Comparison of ENCODE assay signal across 10 cellular contexts in genomic region chr22:30159561-30160353, GRCh38.
DNase-seq lines count a peak whose midpoint lies in the region; ATAC-seq and TF ChIP-seq lines count a peak whose summit lies in the region.
"Had no signal": no experiment of that assay in that cellular context is flagged by ENCODE, and none has a peak within 500 bp of the region (broad histone marks: within the 10 kb centered on the region; RNA-seq: fewer than 3 reads in every experiment).

No MANE protein-coding gene starts in this region.

- H3K9me3 ChIP-seq in upper lobe of right lung = no peaks in the 10 kb centered on the region

- H3K4me1 Mint-ChIP-seq in activated T-helper 1 cell treated with anti-CD3 and anti-CD28 coated beads, Interleukin-12 subunit alpha, Interleukin-12 subunit beta, Interleukin-2, Interleukin-4 antibody, amounts not matched to agents 30 ng/mL and 10 ng/mL and 1 ng/mL, durations not matched to agents 14 hours and 24 hours and 36 hours (ENCODE audit: low read depth) = peaks cover 70% of the 10 kb centered on the region

- no peak for TF ChIP-seq CTCF in upper lobe of right lung (IDR thresholded peaks at IDR 0.05)
- TF ChIP-seq CTCF in GM10266 (IDR thresholded peaks at IDR 0.05; ENCODE audit: control insufficient read depth, insufficient read depth, low read depth, missing control alignments) = no peak

- no peak overlapping the region for H3K4me3 ChIP-seq in upper lobe of right lung

- peaks cover 2% of the 10 kb centered on the region for H3K27me3 Mint-ChIP-seq in activated T-helper 1 cell treated with anti-CD3 and anti-CD28 coated beads, Interleukin-12 subunit alpha, Interleukin-12 subunit beta, Interleukin-2, Interleukin-4 antibody, amounts not matched to agents 30 ng/mL and 10 ng/mL and 1 ng/mL, durations not matched to agents 14 hours and 24 hours and 36 hours (ENCODE audit: insufficient read depth)

- H3K36me3 ChIP-seq in upper lobe of right lung = no peaks in the 10 kb centered on the region

- no peak overlapping the region for H3K27ac ChIP-seq in upper lobe of right lung

- ATAC-seq in activated naive CD4-positive, alpha-beta T cell treated with anti-CD3 and anti-CD28 coated beads, Interleukin-2, amount 50 U/mL, for 72 hours = peak; percentile 29 to 64
- ATAC-seq in upper lobe of right lung = peak; percentile 60
- no peak for ATAC-seq in HG02885 (IDR thresholded peaks at IDR 0.05; ENCODE audit: poor library complexity, unreplicated experiment)

- no peak for DNase-seq in activated naive CD4-positive, alpha-beta T cell treated with anti-CD3 and anti-CD28 coated beads, Interleukin-2, amount 50 U/mL, for 72 hours (ENCODE audit: low spot score in 2 of 2)
- DNase-seq in activated naive CD4-positive, alpha-beta T cell (lab: John Stamatoyannopoulos, UW) = no peak
- no peak for DNase-seq in activated T-helper 1 cell treated with anti-CD3 and anti-CD28 coated beads, Interleukin-12 subunit alpha, Interleukin-12 subunit beta, Interleukin-2, Interleukin-4 antibody, amounts not matched to agents 30 ng/mL and 10 ng/mL and 1 ng/mL, durations not matched to agents 14 hours and 24 hours and 36 hours (ENCODE audit: low spot score)
- DNase-seq in inferior parietal cortex (ENCODE audit: extremely low spot score) (peak; percentile 29), upper lobe of right lung (no peak), GM10266 (ENCODE audit: extremely low spot score) (no peak), NCI-H2171 (lab: John Stamatoyannopoulos, UW) (no peak)
- DNase-seq: GOT3, NCI-H2107 had no signal

- H3K27ac Mint-ChIP-seq in activated naive CD4-positive, alpha-beta T cell treated with anti-CD3 and anti-CD28 coated beads, Interleukin-2, amount 50 U/mL, for 72 hours = peak overlapping the region in 1 of 2 donors; percentile 92
- peak overlapping the region; percentile 93 for H3K27ac Mint-ChIP-seq in activated T-helper 1 cell treated with anti-CD3 and anti-CD28 coated beads, Interleukin-12 subunit alpha, Interleukin-12 subunit beta, Interleukin-2, Interleukin-4 antibody, amounts not matched to agents 30 ng/mL and 10 ng/mL and 1 ng/mL, durations not matched to agents 14 hours and 24 hours and 36 hours

- H3K9me3 Mint-ChIP-seq in activated naive CD4-positive, alpha-beta T cell treated with anti-CD3 and anti-CD28 coated beads, Interleukin-2, amount 50 U/mL, for 72 hours = peaks cover 0 to 6% of the 10 kb centered on the region in 2 donors
- peaks cover 7% of the 10 kb centered on the region for H3K9me3 Mint-ChIP-seq in activated T-helper 1 cell treated with anti-CD3 and anti-CD28 coated beads, Interleukin-12 subunit alpha, Interleukin-12 subunit beta, Interleukin-2, Interleukin-4 antibody, amounts not matched to agents 30 ng/mL and 10 ng/mL and 1 ng/mL, durations not matched to agents 14 hours and 24 hours and 36 hours

- no peaks in the 10 kb centered on the region for H3K4me1 ChIP-seq in upper lobe of right lung

- H3K4me3 Mint-ChIP-seq in activated T-helper 1 cell treated with anti-CD3 and anti-CD28 coated beads, Interleukin-12 subunit alpha, Interleukin-12 subunit beta, Interleukin-2, Interleukin-4 antibody, amounts not matched to agents 30 ng/mL and 10 ng/mL and 1 ng/mL, durations not matched to agents 14 hours and 24 hours and 36 hours = peak overlapping the region; percentile 45

- intact Hi-C loops in activated T-helper 1 cell treated with anti-CD3 and anti-CD28 coated beads, Interleukin-12 subunit alpha, Interleukin-12 subunit beta, Interleukin-2, Interleukin-4 antibody, amounts not matched to agents 30 ng/mL and 10 ng/mL and 1 ng/mL, durations not matched to agents 14 hours and 24 hours and 36 hours (cut with micrococcal nuclease) = loop anchor here (1.0 to 10.0 kb wide), 4 partner anchors 8 to 585 kb away; partner anchors contain the start of gene LIF
- intact Hi-C loops in upper lobe of right lung (cut with DNase I) = no loop called here

- peaks cover 3% of the 10 kb centered on the region for H3K27me3 ChIP-seq in upper lobe of right lung

- H3K36me3 Mint-ChIP-seq in activated naive CD4-positive, alpha-beta T cell treated with anti-CD3 and anti-CD28 coated beads, Interleukin-2, amount 50 U/mL, for 72 hours = peaks cover 0 to 13% of the 10 kb centered on the region in 2 donors
- peaks cover 7% of the 10 kb centered on the region for H3K36me3 Mint-ChIP-seq in activated T-helper 1 cell treated with anti-CD3 and anti-CD28 coated beads, Interleukin-12 subunit alpha, Interleukin-12 subunit beta, Interleukin-2, Interleukin-4 antibody, amounts not matched to agents 30 ng/mL and 10 ng/mL and 1 ng/mL, durations not matched to agents 14 hours and 24 hours and 36 hours (ENCODE audit: low read depth)
